In genomic region chr18:47737956-47738355, GRCh38 we compare ENCODE assay signal across 21 cellular contexts.
DNase-seq lines count a peak whose midpoint lies in the region; ATAC-seq and TF ChIP-seq lines count a peak whose summit lies in the region.
"Had no signal": no experiment of that assay in that cellular context is flagged by ENCODE, and none has a peak within 500 bp of the region (broad histone marks: within the 10 kb centered on the region; RNA-seq: fewer than 3 reads in every experiment).

No MANE protein-coding gene starts in this region.

- H3K36me3 ChIP-seq in BLaER1 treated with 17β-estradiol and CSF1 and Interleukin-3, amounts not matched to agents 10 nM and 100 nM = no peaks in the 10 kb centered on the region
- H3K36me3 ChIP-seq in WERI-Rb-1 = no peaks in the 10 kb centered on the region
- H3K36me3 ChIP-seq in endodermal cell (ENCODE audit: control insufficient read depth, insufficient read depth, low read length) = no peaks in the 10 kb centered on the region
- H3K36me3 ChIP-seq: Peyer's patch had no signal

- no peak overlapping the region for H3K4me3 ChIP-seq in BLaER1 treated with 17β-estradiol and CSF1 and Interleukin-3, amounts not matched to agents 10 nM and 100 nM
- H3K4me3 ChIP-seq in WERI-Rb-1 (ENCODE audit: low read depth, low read length) = no peak overlapping the region
- no peak overlapping the region for H3K4me3 ChIP-seq in endodermal cell (ENCODE audit: low read length)
- H3K4me3 ChIP-seq: Peyer's patch had no signal

- TF ChIP-seq CTCF in WERI-Rb-1 (IDR thresholded peaks at IDR 0.05; ENCODE audit: low read depth, low read length) (no peak), endodermal cell (conservative IDR thresholded peaks at IDR 0.05) (no peak), GM20000 (IDR thresholded peaks at IDR 0.05; ENCODE audit: extremely low read depth, missing control alignments) (no peak), GM10248 (IDR thresholded peaks at IDR 0.05; ENCODE audit: control extremely low read depth, extremely low read depth, low read depth, missing control alignments) (no peak)

- H3K9me3 Mint-ChIP-seq in endodermal cell = peaks cover 4% of the 10 kb centered on the region

- no peak overlapping the region for H3K4me3 Mint-ChIP-seq in endodermal cell
- H3K4me3 Mint-ChIP-seq: CD4-positive, alpha-beta memory T cell had no signal

- peaks cover 8% of the 10 kb centered on the region for H3K27me3 Mint-ChIP-seq in endodermal cell (ENCODE audit: insufficient read depth)

- no peaks in the 10 kb centered on the region for H3K36me3 Mint-ChIP-seq in endodermal cell (ENCODE audit: low read depth)
- H3K36me3 Mint-ChIP-seq: CD4-positive, alpha-beta memory T cell had no signal

- no peak overlapping the region for H3K9ac ChIP-seq in BLaER1 treated with 17β-estradiol and CSF1 and Interleukin-3, amounts not matched to agents 10 nM and 100 nM
- H3K9ac ChIP-seq in endodermal cell (ENCODE audit: extremely low read depth, low read length, poor library complexity, severe bottlenecking) = no peak overlapping the region

- DNase-seq in WERI-Rb-1 (peak; percentile 7), endodermal cell (peak; percentile 14), sciatic nerve (ENCODE audit: low spot score) (peak; percentile 30), GM20000 (ENCODE audit: low spot score) (no peak), GM10248 (ENCODE audit: extremely low spot score) (no peak)
- no peak for DNase-seq in stimulated activated CD8-positive, alpha-beta memory T cell treated with anti-CD3 and anti-CD28 coated beads, Interleukin-4, amount 100 ng/mL, for 48 hours
- DNase-seq: Caco-2; CD4-positive, alpha-beta memory T cell; DMS 273 treated with DMSO at 0.1 percent for 48 hours; DMS79 treated with DMSO at 0.1 percent for 48 hours; H7; Kasumi-1; NCI-H1694; NCI-H2081; NCI-H2171; NCI-H345; NCI-H524; NCI-H82 had no signal

- WGBS in endodermal cell (ENCODE audit: insufficient coverage in 1 of 2, insufficient read length in 1 of 2), 2 experiments = 92 to 96% methylated on average over 4 of the region's 4 CpGs

- POLR2A ChIA-PET in GM10248 (lab: Yijun Ruan, JAX) = no interaction called here

- H4K20me1 ChIP-seq in BLaER1 treated with 17β-estradiol and CSF1 and Interleukin-3, amounts not matched to agents 10 nM and 100 nM = no peaks in the 10 kb centered on the region

- ATAC-seq in sciatic nerve (no peak), GM21367 (IDR thresholded peaks at IDR 0.05; ENCODE audit: unreplicated experiment) (no peak)

- CTCF ChIA-PET in GM10248 (lab: Yijun Ruan, JAX) = interaction anchor here (1.1 to 2.8 kb wide), 3 partner anchors 10 to 141 kb away, joined by 3 to 14 read pairs (median 4); no protein-coding TSS in a partner anchor

- H3K9me3 ChIP-seq in BLaER1 treated with 17β-estradiol and CSF1 and Interleukin-3, amounts not matched to agents 10 nM and 100 nM (replicated peaks in 1 of 11) = peaks cover 0 to 16% (median 9%) of the 10 kb centered on the region in 11 experiments; a peak in 13 of 22 replicates
- H3K9me3 ChIP-seq in WERI-Rb-1 (ENCODE audit: severe bottlenecking) (peaks cover 9% of the 10 kb centered on the region), endodermal cell (ENCODE audit: control insufficient read depth, low read length) (no peaks in the 10 kb centered on the region)
- H3K9me3 ChIP-seq: Caco-2, Peyer's patch had no signal

- peaks cover 6% of the 10 kb centered on the region for H3K4me1 Mint-ChIP-seq in endodermal cell
- H3K4me1 Mint-ChIP-seq: CD4-positive, alpha-beta memory T cell had no signal

- no peak overlapping the region for H3K27ac ChIP-seq in BLaER1 treated with 17β-estradiol and CSF1 and Interleukin-3, amounts not matched to agents 10 nM and 100 nM
- H3K27ac ChIP-seq in WERI-Rb-1 (no peak overlapping the region), endodermal cell (ENCODE audit: low read depth, low read length) (no peak overlapping the region)
- H3K27ac ChIP-seq: Peyer's patch had no signal

- intact Hi-C loops in sciatic nerve (cut with DNase I) = no loop called here

- peak overlapping the region in 9 of 11 experiments; percentile 5 to 71 (median 49); a peak in 15 of 22 replicates for H3K4me2 ChIP-seq in BLaER1 treated with 17β-estradiol and CSF1 and Interleukin-3, amounts not matched to agents 10 nM and 100 nM

- H3K27me3 ChIP-seq in BLaER1 treated with 17β-estradiol and CSF1 and Interleukin-3, amounts not matched to agents 10 nM and 100 nM = no peaks in the 10 kb centered on the region
- H3K27me3 ChIP-seq in WERI-Rb-1 (ENCODE audit: insufficient read depth, low read depth, severe bottlenecking) = no peaks in the 10 kb centered on the region
- no peaks in the 10 kb centered on the region for H3K27me3 ChIP-seq in endodermal cell (ENCODE audit: control insufficient read depth, insufficient read depth, low read length, poor library complexity, severe bottlenecking)
- H3K27me3 ChIP-seq: Peyer's patch had no signal

- H3K4me1 ChIP-seq in BLaER1 treated with 17β-estradiol and CSF1 and Interleukin-3, amounts not matched to agents 10 nM and 100 nM = peaks cover 0 to 16% (median 14%) of the 10 kb centered on the region in 10 experiments; a peak in 14 of 20 replicates
- no peaks in the 10 kb centered on the region for H3K4me1 ChIP-seq in endodermal cell (ENCODE audit: control insufficient read depth, insufficient read depth, low read length)
- H3K4me1 ChIP-seq: Caco-2, Peyer's patch had no signal

- no peak overlapping the region for H3K27ac Mint-ChIP-seq in endodermal cell
- H3K27ac Mint-ChIP-seq: CD4-positive, alpha-beta memory T cell had no signal

Comparison
In these comparisons a context has a peak if more than half of its experiments do, and no peak if none do; other contexts are left out.
1. DNase-seq: peak in WERI-Rb-1 (single experiment), endodermal cell (single experiment) and sciatic nerve (single experiment); none in GM20000 (single experiment), GM10248 (single experiment) and stimulated activated CD8-positive, alpha-beta memory T cell treated with anti-CD3 and anti-CD28 coated beads, Interleukin-4, amount 100 ng/mL, for 48 hours (single experiment).